ENCODE assay signal across 19 cellular contexts in the genomic region with DNA sequence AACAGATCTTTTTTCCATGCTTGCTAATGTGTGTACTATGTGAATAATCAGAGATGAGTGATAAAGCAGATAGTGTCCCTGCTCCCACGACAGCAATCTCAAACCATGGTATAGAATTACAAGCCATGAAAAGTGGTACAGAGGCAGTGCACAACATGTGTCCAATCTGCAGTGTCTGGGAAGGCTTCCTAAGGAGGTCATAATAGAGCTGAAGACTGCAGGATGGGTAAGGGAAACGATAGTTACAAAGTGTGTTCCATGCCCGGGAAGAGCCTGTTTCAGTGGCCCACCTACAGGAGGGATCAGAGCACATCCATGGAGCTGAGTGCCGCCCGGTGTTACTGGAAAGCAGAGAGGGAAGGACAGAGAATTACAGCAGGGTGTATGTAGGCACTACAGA. TPM values are rescaled to one million over a fixed set of nuclear protein-coding genes. Genes with fewer than 3 reads are reported as not detected.
DNase-seq lines count a peak whose midpoint lies in the region; ATAC-seq, FAIRE-seq and TF ChIP-seq lines count a peak whose summit lies in the region.
"Had no signal": no experiment of that assay in that cellular context is flagged by ENCODE, and none has a peak within 500 bp of the region (broad histone marks: within the 10 kb centered on the region; RNA-seq: fewer than 3 reads in every experiment).

No MANE protein-coding gene starts in this region.

- no peaks in the 10 kb centered on the region for H3K27me3 ChIP-seq in H1 (replicated peaks in 1 of 4; ENCODE audit: control insufficient read depth in 3 of 4, extremely low read depth in 1 of 4, insufficient read depth in 3 of 4, low read length in 3 of 4)
- H3K27me3 ChIP-seq in psoas muscle (ENCODE audit: insufficient read depth in 3 of 3, low read length in 2 of 3) = no peaks in the 10 kb centered on the region
- no peaks in the 10 kb centered on the region for H3K27me3 ChIP-seq in tibial artery
- H3K27me3 ChIP-seq: upper lobe of left lung had no signal

- H2AFZ ChIP-seq in H1 (ENCODE audit: low read length) = no peak overlapping the region

- peak overlapping the region; percentile 71 for H3K27ac Mint-ChIP-seq in activated T-cell treated with anti-CD3 and anti-CD28 coated beads, Interleukin-2, amount 50 U/mL, for 24 hours
- no peak overlapping the region for H3K27ac Mint-ChIP-seq in activated CD8-positive, alpha-beta memory T cell treated with anti-CD3 and anti-CD28 coated beads, Interleukin-2, amount 10 ng/mL, durations not matched to agents 7 days and 5 days

- CTCF ChIA-PET in H1 (lab: Charles Lee; ENCODE audit: partially characterized antibody) = interaction anchor here (0.9 to 1.7 kb wide), 3 partner anchors 59 to 139 kb away, joined by 3 to 5 read pairs (median 4); no protein-coding TSS in a partner anchor
- CTCF ChIA-PET in activated CD8-positive, alpha-beta memory T cell treated with anti-CD3 and anti-CD28 coated beads, Interleukin-2, amount 10 ng/mL, durations not matched to agents 7 days and 5 days (lab: Charles Lee) = no interaction called here

- H2BK5ac ChIP-seq in H1 (ENCODE audit: low read depth, low read length) = no peak overlapping the region

- no peak overlapping the region; a peak in 1 of 4 replicates for H3K4me2 ChIP-seq in H1 (ENCODE audit: insufficient read depth in 1 of 2, low read depth in 2 of 2, low read length in 2 of 2)

- peaks cover 81% of the 10 kb centered on the region for H3K36me3 Mint-ChIP-seq in activated T-cell treated with anti-CD3 and anti-CD28 coated beads, Interleukin-2, amount 50 U/mL, for 24 hours (ENCODE audit: low read depth)
- peaks cover 76% of the 10 kb centered on the region for H3K36me3 Mint-ChIP-seq in activated CD8-positive, alpha-beta memory T cell treated with anti-CD3 and anti-CD28 coated beads, Interleukin-2, amount 10 ng/mL, durations not matched to agents 7 days and 5 days

- no peak overlapping the region for H3K23ac ChIP-seq in H1 (ENCODE audit: insufficient read length)

- no peak overlapping the region for H4K5ac ChIP-seq in H1 (ENCODE audit: insufficient read length, low read depth, low read length)

- no peak overlapping the region for H3K14ac ChIP-seq in H1 (ENCODE audit: insufficient read length)

- DNase-seq in activated T-cell treated with anti-CD3 and anti-CD28 coated beads, Interleukin-2, amount 50 U/mL, for 24 hours = no peak
- DNase-seq in activated T-cell treated with anti-CD3 and anti-CD28 coated beads, Interleukin-2, amount 50 U/mL, for 1 hour = no peak
- DNase-seq in NCI-H2227 treated with DMSO at 0.1 percent for 48 hours (lab: John Stamatoyannopoulos, UW) = peak; percentile 9
- DNase-seq in H1 (ENCODE audit: low read depth in 1 of 2, low spot score in 2 of 2) = no peak
- DNase-seq in psoas muscle = no peak
- no peak for DNase-seq in activated CD8-positive, alpha-beta memory T cell treated with anti-CD3 and anti-CD28 coated beads, Interleukin-2, amount 10 ng/mL, durations not matched to agents 7 days and 5 days
- no peak for DNase-seq in SKM-1 treated with dmso at 0.1 percent for 144 hours (lab: John Stamatoyannopoulos, UW; ENCODE audit: unreplicated experiment)
- DNase-seq in tibial artery = no peak
- DNase-seq: GDM1; NCI-H1105 treated with DMSO at 0.1 percent for 48 hours; NK-92 treated with Interleukin-12 subunit alpha and Interleukin-12 subunit beta, amount 100 ng/mL, for 24 hours; posterior cingulate gyrus; stimulated activated naive CD4-positive, alpha-beta T cell; upper lobe of left lung had no signal

- no peak overlapping the region for H3K18ac ChIP-seq in H1 (ENCODE audit: extremely low read depth, low read length)

- no peak for TF ChIP-seq POLR2A in H1 (IDR thresholded peaks at IDR 0.05; ENCODE audit: control extremely low read depth in 1 of 2, low read depth in 2 of 2, low read length in 2 of 2)

- H3K9ac ChIP-seq in H1 (replicated peaks in 1 of 4; ENCODE audit: extremely low read depth in 1 of 4, low read depth in 3 of 4, low read length in 3 of 4) = no peak overlapping the region; a peak in 1 of 7 replicates

- no peak overlapping the region for H3K4ac ChIP-seq in H1 (replicated peaks; ENCODE audit: insufficient read length, low read depth, low read length)

- H3K56ac ChIP-seq in H1 (replicated peaks; ENCODE audit: insufficient read length, low read depth, low read length) = no peak overlapping the region

- H3K4me1 Mint-ChIP-seq in activated T-cell treated with anti-CD3 and anti-CD28 coated beads, Interleukin-2, amount 50 U/mL, for 24 hours (ENCODE audit: low read depth) = peaks cover 38% of the 10 kb centered on the region
- peaks cover 3% of the 10 kb centered on the region for H3K4me1 Mint-ChIP-seq in activated CD8-positive, alpha-beta memory T cell treated with anti-CD3 and anti-CD28 coated beads, Interleukin-2, amount 10 ng/mL, durations not matched to agents 7 days and 5 days

- no peak overlapping the region for H2AK5ac ChIP-seq in H1 (ENCODE audit: low read depth, low read length)

- H3K79me1 ChIP-seq in H1 (ENCODE audit: low read depth, low read length) = peaks cover 4% of the 10 kb centered on the region; the same call in 1 of the 2 replicates

- no peak for TF ChIP-seq EP300 in H1 (IDR thresholded peaks at IDR 0.05; ENCODE audit: borderline replicate concordance in 1 of 2, low read depth in 2 of 2, low read length in 2 of 2)

- intact Hi-C loops in psoas muscle (cut with DNase I) = no loop called here
- intact Hi-C loops in tibial artery (cut with DNase I; ENCODE audit: low total_unique reads) = no loop called here

- H3K36me3 ChIP-seq in H1 (ENCODE audit: control insufficient read depth in 2 of 4, insufficient read depth in 4 of 4, low read length in 3 of 4) = peaks cover 0 to 31% (median 14%) of the 10 kb centered on the region in 4 experiments; a peak in 5 of 8 replicates
- H3K36me3 ChIP-seq in psoas muscle (ENCODE audit: insufficient read depth in 1 of 2, low read depth in 1 of 2) = peaks cover 0 to 19% of the 10 kb centered on the region in 2 donors
- H3K36me3 ChIP-seq in tibial artery = peaks cover 3 to 12% (median 3%) of the 10 kb centered on the region in 3 donors

- POLR2A ChIA-PET in H1 (lab: Charles Lee; ENCODE audit: partially characterized antibody) = interaction anchor here (0.6 to 1.7 kb wide), 3 partner anchors 49 to 282 kb away, joined by 3 to 8 read pairs (median 3); a partner anchor contains a TSS

- no peak overlapping the region for H2BK15ac ChIP-seq in H1 (ENCODE audit: low read length)

- no peak for TF ChIP-seq CTCF in H1 (IDR thresholded peaks at IDR 0.05; ENCODE audit: control extremely low read depth in 1 of 3, insufficient read depth in 1 of 3, low read depth in 1 of 3, low read length in 3 of 3)
- TF ChIP-seq CTCF in psoas muscle (IDR thresholded peaks at IDR 0.05) = no peak
- no peak for TF ChIP-seq CTCF in tibial artery (IDR thresholded peaks at IDR 0.05)

- 78% methylated on average over 5 of the region's 5 CpGs; no CpG with 5 or more reads in 1 of the 2 experiments for WGBS in H1 (ENCODE audit: extremely low coverage in 1 of 2, insufficient coverage in 1 of 2, insufficient read length in 1 of 2, insufficient replicate concordance in 2 of 2, low coverage in 1 of 2, low lambda C conversion rate in 2 of 2, missing lambda C conversion rate in 1 of 2), 2 experiments
- WGBS in psoas muscle, 3 donors = 41 to 57% (median 53%) methylated on average over 5 of the region's 5 CpGs

- no peak overlapping the region for H4K8ac ChIP-seq in H1 (ENCODE audit: extremely low read depth, insufficient read depth, low read length)

- H4K91ac ChIP-seq in H1 (replicated peaks; ENCODE audit: insufficient read length, low read length) = no peak overlapping the region

- H3K27ac ChIP-seq in H1 (ENCODE audit: low read depth, low read length) (peak overlapping the region; percentile 56), psoas muscle (no peak overlapping the region), tibial artery (no peak overlapping the region)
- H3K27ac ChIP-seq: A549, epithelial cell of prostate, upper lobe of left lung had no signal

- H3K4me1 ChIP-seq in H1 (replicated peaks in 1 of 4; ENCODE audit: control insufficient read depth in 3 of 4, insufficient read depth in 4 of 4, low read length in 3 of 4) = peaks cover 0 to 8% (median 4%) of the 10 kb centered on the region in 4 experiments; a peak in 5 of 7 replicates
- peaks cover 15% of the 10 kb centered on the region for H3K4me1 ChIP-seq in psoas muscle
- H3K4me1 ChIP-seq in tibial artery = peaks cover 0 to 5% (median 0%) of the 10 kb centered on the region in 4 donors

- H2BK12ac ChIP-seq in H1 (ENCODE audit: low read depth, low read length) = no peak overlapping the region

- no peak overlapping the region for H2BK120ac ChIP-seq in H1 (replicated peaks; ENCODE audit: low read depth, low read length)

- 0 out of 4 replicates have a peak, but pooled peaks of 1 of the 2 experiments have one; percentile 2 for TF ChIP-seq RAD21 in H1 (IDR thresholded peaks at IDR 0.05 in 1 of 2, conservative IDR thresholded peaks at IDR 0.05 in 1 of 2; ENCODE audit: low read depth in 2 of 2, low read length in 2 of 2)

- ATAC-seq in psoas muscle = peak in 3 of 4 donors; percentile 62 to 72 (median 64)
- no peak for ATAC-seq in activated CD8-positive, alpha-beta memory T cell treated with anti-CD3 and anti-CD28 coated beads, Interleukin-2, amount 10 ng/mL, durations not matched to agents 7 days and 5 days
- ATAC-seq: K562, Right ventricle myocardium inferior had no signal

- H3K9me3 Mint-ChIP-seq in activated T-cell treated with anti-CD3 and anti-CD28 coated beads, Interleukin-2, amount 50 U/mL, for 24 hours = peaks cover 3% of the 10 kb centered on the region
- peaks cover 12% of the 10 kb centered on the region for H3K9me3 Mint-ChIP-seq in activated CD8-positive, alpha-beta memory T cell treated with anti-CD3 and anti-CD28 coated beads, Interleukin-2, amount 10 ng/mL, durations not matched to agents 7 days and 5 days (ENCODE audit: low read depth)

- no peak overlapping the region for H2BK20ac ChIP-seq in H1 (ENCODE audit: low read length)

- H3K4me3 Mint-ChIP-seq in activated T-cell treated with anti-CD3 and anti-CD28 coated beads, Interleukin-2, amount 50 U/mL, for 24 hours = no peak overlapping the region
- no peak overlapping the region for H3K4me3 Mint-ChIP-seq in activated CD8-positive, alpha-beta memory T cell treated with anti-CD3 and anti-CD28 coated beads, Interleukin-2, amount 10 ng/mL, durations not matched to agents 7 days and 5 days

- no peaks in the 10 kb centered on the region for H3K27me3 Mint-ChIP-seq in activated T-cell treated with anti-CD3 and anti-CD28 coated beads, Interleukin-2, amount 50 U/mL, for 24 hours
- no peaks in the 10 kb centered on the region for H3K27me3 Mint-ChIP-seq in activated CD8-positive, alpha-beta memory T cell treated with anti-CD3 and anti-CD28 coated beads, Interleukin-2, amount 10 ng/mL, durations not matched to agents 7 days and 5 days

- no peak for FAIRE-seq in H1 (lab: Jason Lieb, UNC)
- FAIRE-seq: A549, GM12892, K562 had no signal

- peaks cover 0 to 70% of the 10 kb centered on the region in 2 experiments; a peak in 3 of 4 replicates for H3K79me2 ChIP-seq in H1 (ENCODE audit: control insufficient read depth in 1 of 2, insufficient read depth in 2 of 2, low read length in 2 of 2)

- H3K4me3 ChIP-seq in H1 (ENCODE audit: extremely low read depth in 1 of 4, insufficient read depth in 2 of 4, low read depth in 3 of 4, low read length in 4 of 4) (no peak overlapping the region), psoas muscle (no peak overlapping the region), tibial artery (no peak overlapping the region)
- H3K4me3 ChIP-seq: A549, K562, upper lobe of left lung had no signal

- peaks cover 16% of the 10 kb centered on the region in 2 experiments for H3K9me3 ChIP-seq in H1 (ENCODE audit: insufficient read depth in 2 of 2, low read depth in 1 of 2, low read length in 1 of 2)
- H3K9me3 ChIP-seq in psoas muscle = no peaks in the 10 kb centered on the region
- no peaks in the 10 kb centered on the region for H3K9me3 ChIP-seq in tibial artery
- H3K9me3 ChIP-seq: A549, upper lobe of left lung had no signal

- H4K20me1 ChIP-seq in H1 (replicated peaks in 1 of 2; ENCODE audit: control insufficient read depth in 1 of 2, insufficient read depth in 2 of 2, low read length in 2 of 2) = no peaks in the 10 kb centered on the region

- H3K23me2 ChIP-seq in H1 (ENCODE audit: low read depth, low read length) = 0 out of 2 replicates have a peak, but pooled peaks cover 3% of the 10 kb centered on the region

RNA-seq across cellular contexts. Expression of a gene that starts 48.9 kb away (rescaled TPM):
- total RNA-seq in H1 (2021; fragmentation: NEBNext Ultra II Directional; extraction: Animal tissue kit (Norgen Biotek cat#: 25700)) = 60.5 and 62.8 TPM in 2 replicates
- polyA plus RNA-seq in H1 (2011; rRNA removed) (8.5 and 13.1 TPM in 2 replicates), psoas muscle (10 to 100 TPM; 17.3 to 36.2 (median 29.3) TPM)
- polyA plus RNA-seq in H1 (2011; cell fraction: cytosol; rRNA removed) = 16.2 TPM
- polyA plus RNA-seq in H1 (2011; cell fraction: nucleus; rRNA removed) = 9.3 TPM
- polyA plus RNA-seq in H1 (2012, experiment 1 of 2) = 41.1 to 57.7 TPM (median 43.2 TPM) in 4 replicates
- polyA plus RNA-seq in H1 (2012, experiment 2 of 2) = 8.8 TPM
- 25.1 TPM for polyA plus RNA-seq in H1 (2013, experiment 1 of 2)
- 24.6 TPM for polyA plus RNA-seq in H1 (2013, experiment 2 of 2)
- 61.8 and 103 TPM in 2 replicates for polyA minus RNA-seq in H1 (2011; rRNA and poly(A)+ RNA removed)
- 34.8 TPM for polyA minus RNA-seq in H1 (2011; cell fraction: cytosol; rRNA and poly(A)+ RNA removed)
- polyA minus RNA-seq in H1 (2011; cell fraction: nucleus; rRNA and poly(A)+ RNA removed) = 39.8 TPM
- 10 to 100 TPM; 44.3 to 79.4 (median 58.3) TPM for total RNA-seq in psoas muscle
- 100 to 1,000 TPM in 1 of 2 experiments, 10 to 100 TPM in 1; 86.4 to 118 TPM for total RNA-seq in activated CD8-positive, alpha-beta memory T cell treated with anti-CD3 and anti-CD28 coated beads, Interleukin-2, amount 10 ng/mL, durations not matched to agents 7 days and 5 days
